Comparison of ENCODE assay signal across 11 cellular contexts in the genomic region with DNA sequence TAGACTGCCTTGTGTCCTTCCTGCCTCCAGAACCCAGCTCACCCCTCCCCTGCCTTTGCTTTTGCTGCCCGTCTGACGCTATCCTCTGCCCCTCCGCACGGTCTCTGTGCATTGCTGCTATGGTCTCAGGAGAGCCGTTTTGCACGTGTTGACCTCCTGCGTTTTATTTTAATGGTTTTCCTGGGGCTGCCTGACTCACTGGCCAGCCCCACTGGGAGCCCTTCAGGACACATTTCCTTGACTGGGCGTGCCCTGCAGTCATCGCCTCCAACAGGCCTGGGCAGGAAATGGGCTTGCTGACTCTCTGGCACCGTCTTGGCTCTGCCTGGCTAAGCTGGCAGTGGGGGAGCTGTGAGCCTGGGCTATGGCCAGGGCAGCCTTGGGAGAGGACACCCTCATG. TPM values are rescaled to one million over a fixed set of nuclear protein-coding genes. Genes with fewer than 3 reads are reported as not detected.
DNase-seq lines count a peak whose midpoint lies in the region; ATAC-seq and TF ChIP-seq lines count a peak whose summit lies in the region.
"Had no signal": no experiment of that assay in that cellular context is flagged by ENCODE, and none has a peak within 500 bp of the region (broad histone marks: within the 10 kb centered on the region; RNA-seq: fewer than 3 reads in every experiment).

No MANE protein-coding gene starts in this region.

- intact Hi-C loops in esophagus muscularis mucosa (cut with DNase I), result no loop called here

- POLR2A ChIA-PET in RWPE1 (lab: Yijun Ruan, JAX; ENCODE audit: low non-redundant PET), result interaction anchor here (0.6 kb wide), 1 partner anchor 1637 kb away, joined by 3 read pairs; no protein-coding TSS in a partner anchor

- no peak for TF ChIP-seq EP300 in esophagus muscularis mucosa (IDR thresholded peaks at IDR 0.05)

- peaks cover 0 to 36% (median 9%) of the 10 kb centered on the region in 4 donors for H3K36me3 ChIP-seq in esophagus muscularis mucosa

- DNase-seq in DMS 273 (lab: John Stamatoyannopoulos, UW; ENCODE audit: unreplicated experiment), result peak; percentile 65
- no peak for DNase-seq in DMS 273 treated with DMSO at 0.1 percent for 48 hours (lab: John Stamatoyannopoulos, UW)
- DNase-seq in RWPE1 (ENCODE audit: low spot score), result peak; percentile 100
- peak; percentile 66 for DNase-seq in fibroblast of the conjunctiva (ENCODE audit: low read depth)
- peak; percentile 66 for DNase-seq in skeletal muscle cell (ENCODE audit: low read depth)
- DNase-seq in esophagus muscularis mucosa (ENCODE audit: extremely low spot score), result no peak
- DNase-seq in mesenteric fat pad (ENCODE audit: low spot score), result no peak
- DNase-seq: stimulated activated naive CD4-positive, alpha-beta T cell treated with Interleukin-2 at 50 U/mL for 16 hours had no signal

- H3K4me1 ChIP-seq in esophagus muscularis mucosa, result peaks cover 3 to 11% (median 9%) of the 10 kb centered on the region in 4 donors

- no peak for TF ChIP-seq POLR2A in esophagus muscularis mucosa (IDR thresholded peaks at IDR 0.05; ENCODE audit: low read depth)

- H3K27me3 ChIP-seq in esophagus muscularis mucosa, result no peaks in the 10 kb centered on the region

- no peaks in the 10 kb centered on the region for H3K9me3 ChIP-seq in esophagus muscularis mucosa

- TF ChIP-seq CTCF in RWPE1 (conservative IDR thresholded peaks at IDR 0.05; ENCODE audit: low read depth) (no peak), esophagus muscularis mucosa (IDR thresholded peaks at IDR 0.05) (no peak)

- ATAC-seq in GM21576 (IDR thresholded peaks at IDR 0.05; ENCODE audit: unreplicated experiment), result no peak
- ATAC-seq: K562 had no signal

- CTCF ChIA-PET in RWPE1 (lab: Yijun Ruan, JAX), result interaction anchor here (0.5 to 1.2 kb wide), 6 partner anchors 17 to 933 kb away, joined by 3 to 4 read pairs (median 4); no protein-coding TSS in a partner anchor

- H3K27ac ChIP-seq in RWPE1, result peak overlapping the region; percentile 86
- no peak overlapping the region for H3K27ac ChIP-seq in esophagus muscularis mucosa (replicated peaks in 1 of 4)
- H3K27ac ChIP-seq: 22Rv1 had no signal

- 76% methylated on average over 10 of the region's 10 CpGs for WGBS in esophagus muscularis mucosa

- no peak overlapping the region for H3K4me3 ChIP-seq in skeletal muscle cell (ENCODE audit: low read depth, low read length)
- no peak overlapping the region for H3K4me3 ChIP-seq in esophagus muscularis mucosa
- H3K4me3 ChIP-seq: K562 had no signal

RNA-seq across cellular contexts. Expression of a gene that starts 17.9 kb away (rescaled TPM):
- total RNA-seq in esophagus muscularis mucosa (100 to 1,000 TPM in 1 of 4 donors, 10 to 100 TPM in 3; 67.7 to 113 (median 97.1) TPM), mesenteric fat pad (304 TPM)

Comparison
In these comparisons a context has a peak if more than half of its experiments do, and no peak if none do; other contexts are left out.
1. DNase-seq: peak in DMS 273 (single experiment), RWPE1 (single experiment), fibroblast of the conjunctiva (single experiment) and skeletal muscle cell (single experiment); none in DMS 273 treated with DMSO at 0.1 percent for 48 hours (single experiment), esophagus muscularis mucosa (single experiment) and mesenteric fat pad (single experiment).